Comparison of ENCODE assay signal across 7 cellular contexts in genomic region chr6:167267216-167267895, GRCh38. TPM values are rescaled to one million over a fixed set of nuclear protein-coding genes. Genes with fewer than 3 reads are reported as not detected.
"Had no signal": no experiment of that assay in that cellular context is flagged by ENCODE, and none has a peak within 500 bp of the region (broad histone marks: within the 10 kb centered on the region; RNA-seq: fewer than 3 reads in every experiment).

No MANE protein-coding gene starts in this region.

RNA-seq across cellular contexts. Expression of gene UNC93A, which starts 23.8 kb away (rescaled TPM):
- total RNA-seq: activated CD4-positive, alpha-beta memory T cell treated with anti-CD3 and anti-CD28 coated beads for 36 hours; activated CD4-positive, alpha-beta T cell treated with anti-CD3 and anti-CD28 coated beads, Interleukin-2, amount 10 ng/mL, durations not matched to agents 7 days and 5 days; activated naive CD4-positive, alpha-beta T cell treated with anti-CD3 and anti-CD28 coated beads, Interleukin-2, amount 50 U/mL, for 72 hours; activated T-cell treated with anti-CD3 and anti-CD28 coated beads, Interleukin-2, amount 50 U/mL, for 4 hours; ascending aorta; Right ventricle myocardium inferior; T-cell had no signal

RNA-seq across cellular contexts. Expression of gene TTLL2, which starts 57.5 kb away (rescaled TPM):
- total RNA-seq: activated CD4-positive, alpha-beta memory T cell treated with anti-CD3 and anti-CD28 coated beads for 36 hours; activated CD4-positive, alpha-beta T cell treated with anti-CD3 and anti-CD28 coated beads, Interleukin-2, amount 10 ng/mL, durations not matched to agents 7 days and 5 days; activated naive CD4-positive, alpha-beta T cell treated with anti-CD3 and anti-CD28 coated beads, Interleukin-2, amount 50 U/mL, for 72 hours; activated T-cell treated with anti-CD3 and anti-CD28 coated beads, Interleukin-2, amount 50 U/mL, for 4 hours; ascending aorta; Right ventricle myocardium inferior; T-cell had no signal
